Comparison of ENCODE assay signal across 14 cellular contexts in genomic region chr20:48463916-48464315, GRCh38.
DNase-seq lines count a peak whose midpoint lies in the region; ATAC-seq and TF ChIP-seq lines count a peak whose summit lies in the region.
"Had no signal": no experiment of that assay in that cellular context is flagged by ENCODE, and none has a peak within 500 bp of the region (broad histone marks: within the 10 kb centered on the region; RNA-seq: fewer than 3 reads in every experiment).

No MANE protein-coding gene starts in this region.

- peaks cover 12% of the 10 kb centered on the region for H3K4me1 ChIP-seq in hepatocyte (ENCODE audit: insufficient read depth)

- peaks cover 6% of the 10 kb centered on the region for H3K4me1 Mint-ChIP-seq in activated CD8-positive, alpha-beta memory T cell treated with anti-CD3 and anti-CD28 coated beads, Interleukin-2, amount 10 ng/mL, durations not matched to agents 7 days and 5 days
- peaks cover 4% of the 10 kb centered on the region for H3K4me1 Mint-ChIP-seq in activated T-helper 2 cell treated with anti-CD3 and anti-CD28 coated beads, Interferon-gamma antibody, Interleukin-2, Interleukin-4, amounts not matched to agents 10 μg/mL and 5 μg/mL and 100 μg/mL, durations not matched to agents 14 hours and 24 hours and 36 hours (ENCODE audit: low read depth)

- H3K9me2 ChIP-seq in hepatocyte (replicated peaks; ENCODE audit: insufficient read depth) = no peaks in the 10 kb centered on the region

- WGBS in hepatocyte (ENCODE audit: low lambda C conversion rate, missing lambda C conversion rate) = 62% methylated on average over 6 of the region's 6 CpGs

- H3K4me2 ChIP-seq in hepatocyte = no peak overlapping the region

- ATAC-seq in HG02763 (IDR thresholded peaks at IDR 0.05; ENCODE audit: unreplicated experiment) (no peak), GM18498 (IDR thresholded peaks at IDR 0.05; ENCODE audit: unreplicated experiment) (no peak)
- no peak for ATAC-seq in activated CD8-positive, alpha-beta memory T cell treated with anti-CD3 and anti-CD28 coated beads, Interleukin-2, amount 10 ng/mL, durations not matched to agents 7 days and 5 days
- ATAC-seq: SK-N-SH treated with all-trans-retinoic acid at 6 μM for 48 hours had no signal

- no peaks in the 10 kb centered on the region for H3K9me3 Mint-ChIP-seq in activated CD8-positive, alpha-beta memory T cell treated with anti-CD3 and anti-CD28 coated beads, Interleukin-2, amount 10 ng/mL, durations not matched to agents 7 days and 5 days (ENCODE audit: low read depth)
- H3K9me3 Mint-ChIP-seq in activated T-helper 2 cell treated with anti-CD3 and anti-CD28 coated beads, Interferon-gamma antibody, Interleukin-2, Interleukin-4, amounts not matched to agents 10 μg/mL and 5 μg/mL and 100 μg/mL, durations not matched to agents 14 hours and 24 hours and 36 hours = no peaks in the 10 kb centered on the region
- H3K9me3 Mint-ChIP-seq: activated T-helper 1 cell treated with anti-CD3 and anti-CD28 coated beads, Interleukin-12 subunit alpha, Interleukin-12 subunit beta, Interleukin-2, Interleukin-4 antibody, amounts not matched to agents 30 ng/mL and 10 ng/mL and 1 ng/mL, durations not matched to agents 14 hours and 24 hours and 36 hours had no signal

- H3K27me3 ChIP-seq in hepatocyte = no peaks in the 10 kb centered on the region

- H3K27ac ChIP-seq in hepatocyte = peak overlapping the region; percentile 22
- H3K27ac ChIP-seq: HL-60 had no signal

- no peaks in the 10 kb centered on the region for H3K36me3 Mint-ChIP-seq in activated CD8-positive, alpha-beta memory T cell treated with anti-CD3 and anti-CD28 coated beads, Interleukin-2, amount 10 ng/mL, durations not matched to agents 7 days and 5 days
- no peaks in the 10 kb centered on the region for H3K36me3 Mint-ChIP-seq in activated T-helper 2 cell treated with anti-CD3 and anti-CD28 coated beads, Interferon-gamma antibody, Interleukin-2, Interleukin-4, amounts not matched to agents 10 μg/mL and 5 μg/mL and 100 μg/mL, durations not matched to agents 14 hours and 24 hours and 36 hours (ENCODE audit: low read depth)

- H3K4me3 ChIP-seq in hepatocyte (no peak overlapping the region), skeletal muscle cell (ENCODE audit: low read depth, low read length) (no peak overlapping the region)

- TF ChIP-seq CTCF in hepatocyte (IDR thresholded peaks at IDR 0.05; ENCODE audit: poor library complexity) = no peak

- peak; percentile 48 for DNase-seq in H4 (ENCODE audit: low spot score)
- DNase-seq in amniotic epithelial cell (ENCODE audit: low read depth) = peak; percentile 17
- DNase-seq in hepatocyte (ENCODE audit: low spot score) = peak; percentile 56
- peak; percentile 39 for DNase-seq in skeletal muscle cell (ENCODE audit: low read depth)
- DNase-seq in activated CD8-positive, alpha-beta memory T cell treated with anti-CD3 and anti-CD28 coated beads, Interleukin-2, amount 10 ng/mL, durations not matched to agents 7 days and 5 days = no peak
- no peak for DNase-seq in activated T-helper 2 cell treated with anti-CD3 and anti-CD28 coated beads, Interferon-gamma antibody, Interleukin-2, Interleukin-4, amounts not matched to agents 10 μg/mL and 5 μg/mL and 100 μg/mL, durations not matched to agents 14 hours and 24 hours and 36 hours (ENCODE audit: low spot score)
- DNase-seq: central memory CD4-positive, alpha-beta T cell; DMS79 treated with DMSO at 0.1 percent for 48 hours; NCI-H526 had no signal

- H2AFZ ChIP-seq in hepatocyte = no peak overlapping the region

- H3K4me3 Mint-ChIP-seq in activated CD8-positive, alpha-beta memory T cell treated with anti-CD3 and anti-CD28 coated beads, Interleukin-2, amount 10 ng/mL, durations not matched to agents 7 days and 5 days = no peak overlapping the region
- H3K4me3 Mint-ChIP-seq in activated T-helper 2 cell treated with anti-CD3 and anti-CD28 coated beads, Interferon-gamma antibody, Interleukin-2, Interleukin-4, amounts not matched to agents 10 μg/mL and 5 μg/mL and 100 μg/mL, durations not matched to agents 14 hours and 24 hours and 36 hours (ENCODE audit: low read depth) = no peak overlapping the region
- H3K4me3 Mint-ChIP-seq: activated T-helper 1 cell treated with anti-CD3 and anti-CD28 coated beads, Interleukin-12 subunit alpha, Interleukin-12 subunit beta, Interleukin-2, Interleukin-4 antibody, amounts not matched to agents 30 ng/mL and 10 ng/mL and 1 ng/mL, durations not matched to agents 14 hours and 24 hours and 36 hours had no signal

- no peaks in the 10 kb centered on the region for H3K9me3 ChIP-seq in hepatocyte (ENCODE audit: low read depth)

- H4K20me1 ChIP-seq in hepatocyte (ENCODE audit: insufficient read depth, poor library complexity, severe bottlenecking) = no peaks in the 10 kb centered on the region

- CTCF ChIA-PET in activated CD8-positive, alpha-beta memory T cell treated with anti-CD3 and anti-CD28 coated beads, Interleukin-2, amount 10 ng/mL, durations not matched to agents 7 days and 5 days (lab: Charles Lee) = no interaction called here

- H3K27me3 Mint-ChIP-seq in activated CD8-positive, alpha-beta memory T cell treated with anti-CD3 and anti-CD28 coated beads, Interleukin-2, amount 10 ng/mL, durations not matched to agents 7 days and 5 days = peaks cover 4% of the 10 kb centered on the region
- peaks cover 3% of the 10 kb centered on the region for H3K27me3 Mint-ChIP-seq in activated T-helper 2 cell treated with anti-CD3 and anti-CD28 coated beads, Interferon-gamma antibody, Interleukin-2, Interleukin-4, amounts not matched to agents 10 μg/mL and 5 μg/mL and 100 μg/mL, durations not matched to agents 14 hours and 24 hours and 36 hours (ENCODE audit: low read depth)

- H3K27ac Mint-ChIP-seq in activated CD8-positive, alpha-beta memory T cell treated with anti-CD3 and anti-CD28 coated beads, Interleukin-2, amount 10 ng/mL, durations not matched to agents 7 days and 5 days = no peak overlapping the region
- H3K27ac Mint-ChIP-seq in activated T-helper 2 cell treated with anti-CD3 and anti-CD28 coated beads, Interferon-gamma antibody, Interleukin-2, Interleukin-4, amounts not matched to agents 10 μg/mL and 5 μg/mL and 100 μg/mL, durations not matched to agents 14 hours and 24 hours and 36 hours = no peak overlapping the region
- H3K27ac Mint-ChIP-seq: activated T-helper 1 cell treated with anti-CD3 and anti-CD28 coated beads, Interleukin-12 subunit alpha, Interleukin-12 subunit beta, Interleukin-2, Interleukin-4 antibody, amounts not matched to agents 30 ng/mL and 10 ng/mL and 1 ng/mL, durations not matched to agents 14 hours and 24 hours and 36 hours had no signal

- intact Hi-C loops in activated T-helper 2 cell treated with anti-CD3 and anti-CD28 coated beads, Interferon-gamma antibody, Interleukin-2, Interleukin-4, amounts not matched to agents 10 μg/mL and 5 μg/mL and 100 μg/mL, durations not matched to agents 14 hours and 24 hours and 36 hours (cut with micrococcal nuclease) = no loop called here

- no peaks in the 10 kb centered on the region for H3K36me3 ChIP-seq in hepatocyte (replicated peaks; ENCODE audit: insufficient read depth, low read depth)

- H3K79me2 ChIP-seq in hepatocyte = no peaks in the 10 kb centered on the region

Comparison
In these comparisons a context has a peak if more than half of its experiments do, and no peak if none do; other contexts are left out.
1. DNase-seq: peak in H4 (single experiment), amniotic epithelial cell (single experiment), hepatocyte (single experiment) and skeletal muscle cell (single experiment); none in activated CD8-positive, alpha-beta memory T cell treated with anti-CD3 and anti-CD28 coated beads, Interleukin-2, amount 10 ng/mL, durations not matched to agents 7 days and 5 days (single experiment) and activated T-helper 2 cell treated with anti-CD3 and anti-CD28 coated beads, Interferon-gamma antibody, Interleukin-2, Interleukin-4, amounts not matched to agents 10 μg/mL and 5 μg/mL and 100 μg/mL, durations not matched to agents 14 hours and 24 hours and 36 hours (single experiment).